Comparison of ENCODE assay signal across 8 cellular contexts in genomic region chr6:29752451-29753308, GRCh38. TPM values are rescaled to one million over a fixed set of nuclear protein-coding genes. Genes with fewer than 3 reads are reported as not detected.
DNase-seq lines count a peak whose midpoint lies in the region; ATAC-seq and TF ChIP-seq lines count a peak whose summit lies in the region.

No MANE protein-coding gene starts in this region.

- H2BK12ac ChIP-seq in H9 (ENCODE audit: insufficient read length, low read depth, low read length) = no peak overlapping the region

- H4K8ac ChIP-seq in H9 (replicated peaks; ENCODE audit: insufficient read length, low read depth, low read length) = no peak overlapping the region

- no peak overlapping the region for H3K18ac ChIP-seq in H9 (ENCODE audit: insufficient read length, low read depth, low read length)

- no peak overlapping the region for H2AK5ac ChIP-seq in H9 (ENCODE audit: insufficient read length, low read length)

- no peak overlapping the region for H2BK15ac ChIP-seq in H9 (ENCODE audit: low read depth, low read length)

- WGBS in H9 (ENCODE audit: extremely low coverage, insufficient read length, low lambda C conversion rate) = no CpG with 5 or more reads among the region's 64 CpGs
- WGBS in heart right ventricle, 2 donors = 1% methylated on average over 64 of the region's 64 CpGs

- H3K27me3 Mint-ChIP-seq in H9 (ENCODE audit: low read depth) = peaks cover 48% of the 10 kb centered on the region

- no peak overlapping the region for H3K27ac ChIP-seq in H9 (ENCODE audit: insufficient read length, low read depth, low read length)
- no peak overlapping the region for H3K27ac ChIP-seq in MM.1S (ENCODE audit: low read length)
- H3K27ac ChIP-seq in heart right ventricle = peak overlapping the region; percentile 75 to 98 (median 96)

- no peak overlapping the region for H3T11ph ChIP-seq in H9 (ENCODE audit: low read length)

- H2BK5ac ChIP-seq in H9 (ENCODE audit: insufficient read length, low read length) = no peak overlapping the region

- no peak overlapping the region for H4K5ac ChIP-seq in H9 (ENCODE audit: insufficient read length, low read depth, low read length)

- no peaks in the 10 kb centered on the region for H3K9me2 ChIP-seq in MM.1S (replicated peaks; ENCODE audit: insufficient read depth, low read length)

- H3K4me3 Mint-ChIP-seq in H9 = peak overlapping the region; percentile 77 to 87

- TF ChIP-seq CTCF in H9 (conservative IDR thresholded peaks at IDR 0.05) (peak; percentile 94), MM.1S (IDR thresholded peaks at IDR 0.05; ENCODE audit: low read length) (peak; percentile 97), heart right ventricle (IDR thresholded peaks at IDR 0.05) (peak; percentile 87 to 99 (median 93))

- H3K4me2 ChIP-seq in H9 (ENCODE audit: insufficient read depth, insufficient read length, low read length) (peak overlapping the region; percentile 61), MM.1S (ENCODE audit: low read depth, low read length) (peak overlapping the region; percentile 91)

- H3K4ac ChIP-seq in H9 (ENCODE audit: low read depth, low read length) = no peak overlapping the region

- H3K36me3 ChIP-seq in MM.1S (replicated peaks; ENCODE audit: insufficient read depth, low read length) (no peaks in the 10 kb centered on the region), heart right ventricle (no peaks in the 10 kb centered on the region)

- 0 out of 2 replicates have a peak overlapping the region, but pooled peaks have one; percentile 19 for H3K14ac ChIP-seq in H9 (ENCODE audit: insufficient read depth, low read length)

- no peaks in the 10 kb centered on the region for H4K20me1 ChIP-seq in H9 (ENCODE audit: control insufficient read depth, insufficient read depth, insufficient read length)
- no peaks in the 10 kb centered on the region for H4K20me1 ChIP-seq in MM.1S (ENCODE audit: insufficient read depth, low read length)

- H2BK20ac ChIP-seq in H9 (ENCODE audit: low read depth, low read length, poor library complexity, severe bottlenecking) = no peak overlapping the region

- H3K4me3 ChIP-seq in MM.1S (ENCODE audit: low read length) (peak overlapping the region; percentile 76), heart right ventricle (peak overlapping the region; percentile 37 to 82 (median 73))

- peak; percentile 84 to 91 (median 86) for ATAC-seq in heart right ventricle

- intact Hi-C loops in heart right ventricle (cut with DNase I) (loop anchor here in 7 of 10 donors (1.0 to 10.0 kb wide), 8 partner anchors 14 to 98 kb away; partner anchors contain the start of genes HLA-F (in 2 of the 7) and MOG (in 2 of the 7)), posterior vena cava (cut with DNase I) (no loop called here)

- H3K56ac ChIP-seq in H9 (ENCODE audit: insufficient read length, low read depth, low read length) = no peak overlapping the region

- H3K79me2 ChIP-seq in H9 (ENCODE audit: insufficient read depth, low read length) (no peaks in the 10 kb centered on the region), MM.1S (ENCODE audit: low read length) (no peaks in the 10 kb centered on the region)

- peak overlapping the region in 1 of 3 experiments; percentile 53; a peak in 2 of 7 replicates for H3K27ac Mint-ChIP-seq in H9

- peaks cover 6% of the 10 kb centered on the region; the same call in 1 of the 2 replicates for H3K27me3 ChIP-seq in H9 (ENCODE audit: insufficient read depth, low read length)
- H3K27me3 ChIP-seq in MM.1S (replicated peaks; ENCODE audit: insufficient read depth, low read length) = peaks cover 41% of the 10 kb centered on the region
- no peaks in the 10 kb centered on the region for H3K27me3 ChIP-seq in heart right ventricle

- H2AFZ ChIP-seq in H9 (ENCODE audit: low read length) (no peak overlapping the region), MM.1S (ENCODE audit: low read length) (peak overlapping the region; percentile 92)

- H3K9ac ChIP-seq in H9 (ENCODE audit: extremely low read depth, insufficient read length, low read length) = peak overlapping the region; percentile 16
- H3K9ac ChIP-seq in MM.1S (ENCODE audit: low read length) = peak overlapping the region; percentile 48; the same call in 1 of the 2 replicates

- peaks cover 42 to 48% of the 10 kb centered on the region in 2 experiments for H3K4me1 Mint-ChIP-seq in H9

- DNase-seq in GF-D8 (lab: John Stamatoyannopoulos, UW) (peak; percentile 16), H9 (peak; percentile 96), MM.1S (peak; percentile 78), SW480 (ENCODE audit: low spot score) (peak; percentile 89), amniotic epithelial cell (ENCODE audit: low read depth) (peak; percentile 71), heart right ventricle (peak; percentile 89 to 90), posterior vena cava (ENCODE audit: low spot score) (peak; percentile 97), ureter (ENCODE audit: low spot score) (peak; percentile 90)

- H3K9me3 ChIP-seq in H9 (ENCODE audit: control insufficient read depth, low read depth, low read length) = no peaks in the 10 kb centered on the region
- no peaks in the 10 kb centered on the region for H3K9me3 ChIP-seq in MM.1S (replicated peaks; ENCODE audit: insufficient read depth, low read length)
- no peaks in the 10 kb centered on the region for H3K9me3 ChIP-seq in heart right ventricle

- H3K36me3 Mint-ChIP-seq in H9 (ENCODE audit: insufficient read depth in 1 of 3, low read depth in 3 of 3) = no peaks in the 10 kb centered on the region; a peak in 1 of 7 replicates

- no peak overlapping the region for H3K23ac ChIP-seq in H9 (ENCODE audit: insufficient read length, low read depth, low read length)

- no peak overlapping the region for H4K91ac ChIP-seq in H9 (ENCODE audit: insufficient read length, low read depth, low read length)

- H2BK120ac ChIP-seq in H9 (ENCODE audit: low read depth, low read length, poor library complexity, severe bottlenecking) = no peak overlapping the region

- no peaks in the 10 kb centered on the region for H3K9me3 Mint-ChIP-seq in H9

- no peaks in the 10 kb centered on the region for H3K79me1 ChIP-seq in H9 (ENCODE audit: insufficient read depth, low read depth, low read length, poor library complexity, severe bottlenecking)

- H3F3A ChIP-seq in MM.1S (ENCODE audit: insufficient read depth, low read length) = no peaks in the 10 kb centered on the region; the same call in 1 of the 2 replicates

- H3K23me2 ChIP-seq in H9 (ENCODE audit: insufficient read length, low read depth, low read length, poor library complexity, severe bottlenecking) = peaks cover 18% of the 10 kb centered on the region

- peaks cover 8% of the 10 kb centered on the region; the same call in 1 of the 2 replicates for H3K4me1 ChIP-seq in H9 (ENCODE audit: insufficient read depth, low read length)
- H3K4me1 ChIP-seq in MM.1S (ENCODE audit: low read length) = peaks cover 5% of the 10 kb centered on the region; the same call in 1 of the 2 replicates
- H3K4me1 ChIP-seq in heart right ventricle = peaks cover 9 to 36% (median 32%) of the 10 kb centered on the region in 9 donors

RNA-seq across cellular contexts. Expression of gene HLA-F, which starts 29.4 kb away (rescaled TPM):
- 7.0 and 7.4 TPM in 2 replicates for total RNA-seq in H9 (2021)
- total RNA-seq in heart right ventricle = 100 to 1,000 TPM in 1 of 10 donors, 10 to 100 TPM in 9; 24.0 to 191 (median 31.6) TPM
- 100 to 1,000 TPM in 1 of 2 donors, 10 to 100 TPM in 1; 61.7 to 105 TPM for polyA plus RNA-seq in heart right ventricle
- total RNA-seq in posterior vena cava = 10 to 100 TPM; 31.5 to 61.8 TPM
- total RNA-seq in ureter = 51.6 TPM

Comparison
In these comparisons a context has a peak if more than half of its experiments do, and no peak if none do; other contexts are left out.
1. DNase-seq: peak in every context shown above with its lines; median percentile 97 in posterior vena cava; 96 in H9; 90 in ureter; 90 in heart right ventricle; 89 in SW480; 78 in MM.1S; 71 in amniotic epithelial cell; 16 in GF-D8.
2. H3K27ac ChIP-seq: peak in heart right ventricle (10 of 10); none in H9 (single experiment) and MM.1S (single experiment).
3. intact Hi-C loops: an anchor here in heart right ventricle (1.0 to 10.0 kb wide); none called in posterior vena cava.
4. Peak in every context shown above with its lines, with median percentiles within 50 percentile points of each other: CTCF ChIP-seq.